Comparison of ENCODE assay signal across 8 cellular contexts in the genomic region with DNA sequence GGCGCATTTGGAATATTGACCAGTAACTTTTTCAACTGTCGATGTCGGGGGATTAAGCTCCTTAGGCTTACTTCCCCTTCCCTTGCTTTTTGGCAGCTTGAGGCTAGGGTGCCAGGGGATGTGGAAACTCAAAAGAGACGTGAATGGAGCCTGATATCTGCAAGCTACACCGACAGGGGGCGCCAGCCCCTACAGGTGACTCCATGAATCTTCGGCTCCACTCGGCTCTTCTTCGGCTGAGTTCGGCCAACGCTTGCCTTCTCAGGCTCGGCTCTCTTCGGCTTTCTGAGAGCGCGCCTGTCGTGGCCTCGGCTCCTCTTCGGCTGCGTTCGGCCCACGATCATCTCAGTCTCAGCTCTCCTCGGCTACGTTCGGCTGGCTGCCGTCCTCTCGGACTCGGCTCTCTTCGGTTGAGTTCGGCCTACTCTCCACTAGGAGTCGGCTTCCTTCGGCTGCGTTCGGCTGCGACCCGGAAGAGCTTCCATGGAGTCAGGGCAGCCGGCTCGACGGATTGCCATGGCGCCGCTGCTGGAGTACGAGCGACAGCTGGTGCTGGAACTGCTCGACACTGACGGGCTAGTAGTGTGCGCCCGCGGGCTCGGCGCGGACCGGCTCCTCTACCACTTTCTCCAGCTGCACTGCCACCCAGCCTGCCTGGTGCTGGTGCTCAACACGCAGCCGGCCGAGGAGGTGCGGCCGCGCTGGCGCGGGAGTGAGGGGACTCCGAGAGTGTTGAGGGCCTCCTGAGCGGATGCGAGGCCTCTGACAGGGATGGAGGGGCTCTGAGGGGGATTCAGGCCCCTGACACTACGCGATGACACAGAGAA. TPM values are rescaled to one million over a fixed set of nuclear protein-coding genes. Genes with fewer than 3 reads are reported as not detected.
A peak's percentile ranks its signal among the peaks of the same experiment; 100 is the strongest.
DNase-seq lines count a peak whose midpoint lies in the region; ATAC-seq, FAIRE-seq and TF ChIP-seq lines count a peak whose summit lies in the region.

A gene (plus strand): TSS at position 472 of the 827 bp plus-strand sequence. CDS start 12 bp downstream, at position 484.

- 1% methylated on average over 63 of the region's 64 CpGs for WGBS in HepG2 (ENCODE audit: low lambda C conversion rate)

- H3K27me3 Mint-ChIP-seq in CD4-positive, alpha-beta memory T cell: no peaks in the 10 kb centered on the region

- ATAC-seq in GM19397 (IDR thresholded peaks at IDR 0.05; ENCODE audit: unreplicated experiment) (peak; percentile 97), HG03571 (IDR thresholded peaks at IDR 0.05; ENCODE audit: unreplicated experiment) (peak; percentile 96), HepG2 (peak; percentile 99)

- peaks cover 15 to 29% (median 22%) of the 10 kb centered on the region in 4 donors for H3K4me1 Mint-ChIP-seq in CD4-positive, alpha-beta memory T cell

- peak; percentile 91 for TF ChIP-seq CTCF in HepG2 (CRISPR knock-in tag; IDR thresholded peaks at IDR 0.05)

- H3K4me2 ChIP-seq in HepG2 (ENCODE audit: low read depth, low read length): peak within 1 kb of the TSS; percentile 87

- H3K36me3 Mint-ChIP-seq in CD4-positive, alpha-beta memory T cell: peaks cover 7 to 15% of the 10 kb centered on the region in 2 donors

- FAIRE-seq in HepG2 (lab: Jason Lieb, UNC): peak; percentile 95

- POLR2A ChIA-PET in CD4-positive, alpha-beta memory T cell (lab: Charles Lee; ENCODE audit: partially characterized antibody): interaction anchor here (0.9 to 1.5 kb wide), 3 partner anchors 366 to 714 kb away, joined by 4 to 9 read pairs (median 8); a partner anchor contains a TSS
- POLR2A ChIA-PET in HepG2 (lab: Yijun Ruan, JAX): interaction anchor here (0.6 to 1.5 kb wide), 23 partner anchors 10 to 714 kb away, joined by 3 to 16 read pairs (median 3); a partner anchor contains a TSS

- TF ChIP-seq RAD21 in HepG2 (CRISPR knock-in tag; IDR thresholded peaks at IDR 0.05): peak; percentile 48

- peak within 1 kb of the TSS; percentile 95 for H3K9ac ChIP-seq in HepG2 (ENCODE audit: insufficient read depth, low read depth, low read length)

- peak; percentile 99 to 100 (median 100) for DNase-seq in CD4-positive, alpha-beta memory T cell
- DNase-seq in NCI-H774 (lab: John Stamatoyannopoulos, UW) (peak; percentile 99), dermis blood vessel endothelial cell (peak; percentile 99), HepG2 (ENCODE audit: low spot score) (peak; percentile 100)
- peak; percentile 98 to 99 for DNase-seq in activated CD4-positive, alpha-beta T cell treated with anti-CD3 and anti-CD28 coated beads, Interleukin-2, amount 50 U/mL, for 4 hours
- peak; percentile 100 for DNase-seq in stimulated activated CD4-positive, alpha-beta T cell treated with anti-CD3 and anti-CD28 coated beads, Interleukin-4, amount 100 ng/mL, for 1 hour

- CTCF ChIA-PET in CD4-positive, alpha-beta memory T cell (lab: Charles Lee; ENCODE audit: partially characterized antibody): interaction anchor here (0.7 to 1.8 kb wide), 26 partner anchors 8 to 709 kb away, joined by 3 to 14 read pairs (median 4); a partner anchor contains a TSS
- CTCF ChIA-PET in HepG2 (lab: Yijun Ruan, JAX; ENCODE audit: low intra/inter-chr PET ratio, low total read pairs): interaction anchor here (1.2 to 3.1 kb wide), 3 partner anchors 10 to 54 kb away, joined by 4 to 34 read pairs (median 29); no protein-coding TSS in a partner anchor

- peak within 1 kb of the TSS; percentile 90 for H2AFZ ChIP-seq in HepG2 (ENCODE audit: low read length)

- H4K20me1 ChIP-seq in HepG2 (ENCODE audit: insufficient read depth, low read length): 0 out of 2 replicates have a peak, but pooled peaks cover 4% of the 10 kb centered on the region

- H3K79me2 ChIP-seq in HepG2 (ENCODE audit: insufficient read depth, low read length): no peaks in the 10 kb centered on the region

- H3K36me3 ChIP-seq in CD4-positive, alpha-beta memory T cell (ENCODE audit: insufficient read depth, low read length): no peaks in the 10 kb centered on the region
- H3K36me3 ChIP-seq in HepG2 (replicated peaks in 1 of 2; ENCODE audit: control insufficient read depth in 1 of 2, insufficient read depth in 2 of 2, low read length in 2 of 2): peaks cover 7 to 18% of the 10 kb centered on the region in 2 experiments; a peak in 4 of 5 replicates

- H3K27me3 ChIP-seq in CD4-positive, alpha-beta memory T cell (ENCODE audit: insufficient read depth, low read length): no peaks in the 10 kb centered on the region
- H3K27me3 ChIP-seq in HepG2 (ENCODE audit: control insufficient read depth in 1 of 2, insufficient read depth in 2 of 2, low read length in 2 of 2): no peaks in the 10 kb centered on the region; a peak in 1 of 5 replicates

- peak within 1 kb of the TSS; percentile 70 to 96 (median 91) for H3K27ac Mint-ChIP-seq in CD4-positive, alpha-beta memory T cell

- in situ Hi-C loops in HepG2 (cut with HindIII; ENCODE audit: extremely low pct_ligation_motif_present, low pct_unique_long_range_greater_than_20kb): loop anchor here (5.0 to 10.0 kb wide), 3 partner anchors 295 to 367 kb away; no protein-coding TSS in a partner anchor

- TF ChIP-seq POLR2A in HepG2 (IDR thresholded peaks at IDR 0.05; ENCODE audit: insufficient read depth in 1 of 2, low read depth in 2 of 2, low read length in 2 of 2): peak; percentile 92 to 97

- H3K4me3 Mint-ChIP-seq in CD4-positive, alpha-beta memory T cell: peak within 1 kb of the TSS; percentile 83 to 94 (median 90)

- intact Hi-C loops in CD4-positive, alpha-beta memory T cell (cut with micrococcal nuclease): loop anchor here (1.0 to 10.0 kb wide), 3 partner anchors 151 to 715 kb away; a partner anchor contains a TSS
- intact Hi-C loops in HepG2 (cut with micrococcal nuclease; ENCODE audit: unreplicated experiment): loop anchor here (5.0 to 10.0 kb wide), 3 partner anchors 215 to 607 kb away; no protein-coding TSS in a partner anchor

- no TSS peak for BruUV-seq in HepG2 (replicated peaks; lab: Mats Ljungman, UMichigan)

- H3K4me3 ChIP-seq in CD4-positive, alpha-beta memory T cell (ENCODE audit: low read length in 2 of 2): peak within 1 kb of the TSS; percentile 87 to 90
- H3K4me3 ChIP-seq in HepG2 (replicated peaks in 1 of 3; ENCODE audit: insufficient read depth in 1 of 3, low read depth in 2 of 3, low read length in 3 of 3): peak within 1 kb of the TSS; percentile 89 to 98 (median 98)

- TF ChIP-seq EP300 in HepG2 (IDR thresholded peaks at IDR 0.05; ENCODE audit: low read depth in 2 of 2, low read length in 2 of 2): no peak
- 0 out of 2 replicates have a peak, but pooled peaks have one; percentile 36 for TF ChIP-seq EP300 in HepG2 (CRISPR knock-in tag; IDR thresholded peaks at IDR 0.05; ENCODE audit: borderline replicate concordance)

- H3K9me3 Mint-ChIP-seq in CD4-positive, alpha-beta memory T cell: peaks cover 0 to 1% (median 0%) of the 10 kb centered on the region in 8 donors

- peaks cover 16% of the 10 kb centered on the region for H3K4me1 ChIP-seq in CD4-positive, alpha-beta memory T cell (ENCODE audit: insufficient read depth, low read length)
- H3K4me1 ChIP-seq in HepG2 (ENCODE audit: insufficient read depth, low read length): peaks cover 38% of the 10 kb centered on the region

- H3K27ac ChIP-seq in CD4-positive, alpha-beta memory T cell (ENCODE audit: low read depth, low read length): peak within 1 kb of the TSS; percentile 90
- peak within 1 kb of the TSS; percentile 49 for H3K27ac ChIP-seq in HepG2 (ENCODE audit: extremely low read length, insufficient read depth, low read length)

- H3K9me3 ChIP-seq in CD4-positive, alpha-beta memory T cell (ENCODE audit: control insufficient read depth in 1 of 2, low read length in 2 of 2): no peaks in the 10 kb centered on the region
- no peaks in the 10 kb centered on the region for H3K9me3 ChIP-seq in HepG2 (ENCODE audit: low read length)

TF ChIP-seq in HepG2, 621 proteins besides CTCF, POLR2A, EP300 and RAD21 (continues in another document):
- 0 out of 2 replicates have a peak, but pooled peaks have one; percentile 30 for TF ChIP-seq ZNF564 (CRISPR knock-in tag; IDR thresholded peaks at IDR 0.05)
- TF ChIP-seq, protein P1, sequence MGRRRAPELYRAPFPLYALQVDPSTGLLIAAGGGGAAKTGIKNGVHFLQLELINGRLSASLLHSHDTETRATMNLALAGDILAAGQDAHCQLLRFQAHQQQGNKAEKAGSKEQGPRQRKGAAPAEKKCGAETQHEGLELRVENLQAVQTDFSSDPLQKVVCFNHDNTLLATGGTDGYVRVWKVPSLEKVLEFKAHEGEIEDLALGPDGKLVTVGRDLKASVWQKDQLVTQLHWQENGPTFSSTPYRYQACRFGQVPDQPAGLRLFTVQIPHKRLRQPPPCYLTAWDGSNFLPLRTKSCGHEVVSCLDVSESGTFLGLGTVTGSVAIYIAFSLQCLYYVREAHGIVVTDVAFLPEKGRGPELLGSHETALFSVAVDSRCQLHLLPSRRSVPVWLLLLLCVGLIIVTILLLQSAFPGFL (CRISPR knock-in tag; IDR thresholded peaks at IDR 0.05): no peak

RNA-seq across cellular contexts. Expression of the gene that starts here (rescaled TPM):
- total RNA-seq in CD4-positive, alpha-beta memory T cell: 10 to 100 TPM; 11.5 to 15.3 TPM
- polyA plus RNA-seq in CD4-positive, alpha-beta memory T cell: 10 to 100 TPM; 12.6 to 15.9 TPM
- total RNA-seq in dermis blood vessel endothelial cell (8.8 and 9.3 TPM in 2 replicates), HepG2 (2016; rRNA removed; fragmentation: Illumina TruSeq; extraction: Trizol) (15.2 and 27.9 TPM in 2 replicates)
- 15.7 and 17.8 TPM in 2 replicates for total RNA-seq in HepG2 (2016; cell fraction: cytosol; rRNA removed; fragmentation: Illumina TruSeq; extraction: Trizol; ENCODE audit: low read depth)
- 15.2 and 33.1 TPM in 2 replicates for total RNA-seq in HepG2 (2016; cell fraction: insoluble cytoplasmic fraction; rRNA removed; fragmentation: Illumina TruSeq; extraction: Trizol)
- 5.6 and 5.8 TPM in 2 replicates for total RNA-seq in HepG2 (2016; cell fraction: membrane; rRNA removed; fragmentation: Illumina TruSeq; extraction: Trizol)
- 13.3 and 14.1 TPM in 2 replicates for total RNA-seq in HepG2 (2016; cell fraction: nucleus; rRNA removed; fragmentation: Illumina TruSeq; extraction: Trizol)
- 5.4 and 5.7 TPM in 2 replicates for polyA plus RNA-seq in HepG2 (2011; rRNA removed)
- 1.7 and 2.7 TPM in 2 replicates for polyA plus RNA-seq in HepG2 (2011; cell fraction: cytosol; rRNA removed)
- polyA plus RNA-seq in HepG2 (2011; cell fraction: nucleus; rRNA removed): 3.0 and 4.3 TPM in 2 replicates
- polyA plus RNA-seq in HepG2 (2012): 6.4 and 8.2 TPM in 2 replicates
- polyA plus RNA-seq in HepG2 (2016; cell fraction: cytosol; fragmentation: Illumina TruSeq; extraction: Trizol; ENCODE audit: low read depth): 0.23 and 0.35 TPM in 2 replicates
- 8.7 and 9.8 TPM in 2 replicates for polyA plus RNA-seq in HepG2 (2016; cell fraction: insoluble cytoplasmic fraction; fragmentation: Illumina TruSeq; extraction: Trizol; ENCODE audit: low read depth)
- 0.58 and 0.98 TPM in 2 replicates for polyA plus RNA-seq in HepG2 (2016; cell fraction: membrane; fragmentation: Illumina TruSeq; extraction: Trizol; ENCODE audit: low read depth)
- 8.7 and 13.2 TPM in 2 replicates for polyA plus RNA-seq in HepG2 (2016; cell fraction: nucleus; fragmentation: Illumina TruSeq; extraction: Trizol; ENCODE audit: insufficient read depth, low read depth)
- 26.2 and 26.7 TPM in 2 replicates for polyA minus RNA-seq in HepG2 (2011; rRNA and poly(A)+ RNA removed; ENCODE audit: low replicate concordance)
- 19.2 and 21.1 TPM in 2 replicates for polyA minus RNA-seq in HepG2 (2011; cell fraction: cytosol; rRNA and poly(A)+ RNA removed)
- polyA minus RNA-seq in HepG2 (2011; cell fraction: nucleus; rRNA and poly(A)+ RNA removed): 15.1 and 21.3 TPM in 2 replicates

Comparison
In these comparisons a context has a peak if more than half of its experiments do, and no peak if none do; other contexts are left out.
1. Peak in every context shown above with its lines: DNase-seq, ATAC-seq, H3K4me3 ChIP-seq and H3K27ac ChIP-seq.